In the genomic region with DNA sequence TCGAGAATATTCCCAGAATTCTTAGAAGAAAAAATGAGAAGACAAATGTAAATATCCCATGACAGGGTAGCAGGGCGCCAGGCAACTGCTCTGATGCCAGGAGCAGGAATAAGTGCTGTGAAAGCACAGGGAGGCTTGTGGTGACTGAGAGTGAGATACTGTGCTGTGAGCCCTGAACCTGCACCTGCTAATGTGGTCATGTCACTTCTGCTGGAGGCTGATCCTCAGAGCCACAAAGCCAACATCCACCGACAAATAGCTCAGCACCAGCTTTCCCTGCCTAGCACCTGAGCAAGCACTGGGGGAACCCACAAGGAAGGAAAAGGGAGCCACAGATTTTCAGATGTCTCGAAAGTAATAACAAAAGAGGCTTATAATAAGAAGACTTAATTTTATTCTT, we compare ENCODE assay signal across 30 cellular contexts.
"Had no signal": no experiment of that assay in that cellular context is flagged by ENCODE, and none has a peak within 500 bp of the region (broad histone marks: within the 10 kb centered on the region; RNA-seq: fewer than 3 reads in every experiment).

No MANE protein-coding gene starts in this region.

- H3K36me3 Mint-ChIP-seq: activated CD8-positive, alpha-beta memory T cell treated with anti-CD3 and anti-CD28 coated beads, Interleukin-2, amount 10 ng/mL, durations not matched to agents 7 days and 5 days; activated naive CD4-positive, alpha-beta T cell treated with anti-CD3 and anti-CD28 coated beads, Interleukin-2, amount 50 U/mL, for 72 hours; brain had no signal

- H3K4me3 Mint-ChIP-seq: activated CD4-positive, alpha-beta memory T cell treated with anti-CD3 and anti-CD28 coated beads, Interleukin-2, amount 10 ng/mL, durations not matched to agents 7 days and 5 days; activated CD8-positive, alpha-beta memory T cell treated with anti-CD3 and anti-CD28 coated beads, Interleukin-2, amount 10 ng/mL, durations not matched to agents 7 days and 5 days; activated naive CD4-positive, alpha-beta T cell treated with anti-CD3 and anti-CD28 coated beads for 36 hours; activated T-cell treated with anti-CD3 and anti-CD28 coated beads, Interleukin-2, amount 50 U/mL, for 72 hours; activated T-helper 17 cell treated with anti-CD3 and anti-CD28 coated beads, Interleukin-2, amount 50 U/mL, for 72 hours; brain had no signal

- H3K4me3 ChIP-seq: adrenal gland, MG63 had no signal

- H3K4me1 ChIP-seq: adrenal gland had no signal

- H3K4me1 Mint-ChIP-seq: activated CD4-positive, alpha-beta memory T cell treated with anti-CD3 and anti-CD28 coated beads, Interleukin-2, amount 10 ng/mL, durations not matched to agents 7 days and 5 days; activated CD8-positive, alpha-beta memory T cell treated with anti-CD3 and anti-CD28 coated beads, Interleukin-2, amount 10 ng/mL, durations not matched to agents 7 days and 5 days; activated T-helper 17 cell treated with anti-CD3 and anti-CD28 coated beads, Interleukin-2, amount 50 U/mL, for 72 hours had no signal

- H3K27me3 Mint-ChIP-seq: activated CD4-positive, alpha-beta memory T cell treated with anti-CD3 and anti-CD28 coated beads, Interleukin-2, amount 10 ng/mL, durations not matched to agents 7 days and 5 days; activated CD8-positive, alpha-beta memory T cell treated with anti-CD3 and anti-CD28 coated beads, Interleukin-2, amount 10 ng/mL, durations not matched to agents 7 days and 5 days; activated T-helper 17 cell treated with anti-CD3 and anti-CD28 coated beads, Interleukin-2, amount 50 U/mL, for 72 hours had no signal

- H3K27ac ChIP-seq: adrenal gland, WERI-Rb-1 had no signal

- ATAC-seq: activated CD8-positive, alpha-beta memory T cell treated with anti-CD3 and anti-CD28 coated beads, Interleukin-2, amount 10 ng/mL, durations not matched to agents 7 days and 5 days; activated naive CD4-positive, alpha-beta T cell treated with anti-CD3 and anti-CD28 coated beads, Interleukin-2, amount 50 U/mL, for 72 hours; activated T-cell treated with anti-CD3 and anti-CD28 coated beads, Interleukin-2, amount 50 U/mL, for 72 hours; activated T-helper 17 cell treated with anti-CD3 and anti-CD28 coated beads, Interleukin-2, amount 50 U/mL, for 72 hours had no signal

- H3K27me3 ChIP-seq: adrenal gland, MG63 had no signal

- H3K36me3 ChIP-seq: adrenal gland, MG63, WERI-Rb-1 had no signal

- H3K27ac Mint-ChIP-seq: activated CD4-positive, alpha-beta memory T cell treated with anti-CD3 and anti-CD28 coated beads, Interleukin-2, amount 10 ng/mL, durations not matched to agents 7 days and 5 days; activated CD8-positive, alpha-beta memory T cell treated with anti-CD3 and anti-CD28 coated beads, Interleukin-2, amount 10 ng/mL, durations not matched to agents 7 days and 5 days; activated naive CD4-positive, alpha-beta T cell treated with anti-CD3 and anti-CD28 coated beads for 36 hours; activated naive CD4-positive, alpha-beta T cell treated with anti-CD3 and anti-CD28 coated beads, Interleukin-2, amount 50 U/mL, for 72 hours; activated T-cell treated with anti-CD3 and anti-CD28 coated beads, Interleukin-2, amount 50 U/mL, for 72 hours; activated T-helper 17 cell treated with anti-CD3 and anti-CD28 coated beads, Interleukin-2, amount 50 U/mL, for 72 hours had no signal

- H3K9me3 Mint-ChIP-seq: activated CD4-positive, alpha-beta memory T cell treated with anti-CD3 and anti-CD28 coated beads, Interleukin-2, amount 10 ng/mL, durations not matched to agents 7 days and 5 days; activated naive CD4-positive, alpha-beta T cell treated with anti-CD3 and anti-CD28 coated beads for 36 hours; activated naive CD4-positive, alpha-beta T cell treated with anti-CD3 and anti-CD28 coated beads, Interleukin-2, amount 50 U/mL, for 72 hours; activated T-cell treated with anti-CD3 and anti-CD28 coated beads, Interleukin-2, amount 50 U/mL, for 72 hours; activated T-helper 17 cell treated with anti-CD3 and anti-CD28 coated beads, Interleukin-2, amount 50 U/mL, for 72 hours had no signal

- DNase-seq: activated CD4-positive, alpha-beta memory T cell treated with anti-CD3 and anti-CD28 coated beads, Interleukin-2, amount 10 ng/mL, durations not matched to agents 7 days and 5 days; activated CD4-positive, alpha-beta T cell treated with anti-CD3 and anti-CD28 coated beads for 1 hour; activated CD4-positive, alpha-beta T cell treated with anti-CD3 and anti-CD28 coated beads for 48 hours; activated CD4-positive, CD25-positive, alpha-beta regulatory T cell; activated CD8-positive, alpha-beta memory T cell treated with anti-CD3 and anti-CD28 coated beads for 24 hours; activated CD8-positive, alpha-beta memory T cell treated with anti-CD3 and anti-CD28 coated beads, Interleukin-2, amount 10 ng/mL, durations not matched to agents 7 days and 5 days; activated CD8-positive, alpha-beta memory T cell treated with anti-CD3 and anti-CD28 coated beads, Interleukin-2, amount 50 U/mL, for 48 hours; activated gamma-delta T cell treated with Interleukin-2 at 50 U/mL for 16 hours; activated naive CD4-positive, alpha-beta T cell treated with anti-CD3 and anti-CD28 coated beads for 36 hours; activated T-cell treated with anti-CD3 and anti-CD28 coated beads, Interleukin-2, amount 50 U/mL, for 1 hour; activated T-cell treated with anti-CD3 and anti-CD28 coated beads, Interleukin-2, amount 50 U/mL, for 72 hours; adrenal gland; caudate nucleus; cerebellar nuclear complex; Kasumi-1; MG63; MV-4-11; NCI-H1092; NCI-H1436 treated with DMSO at 0.1 percent for 48 hours; NCI-H1694 treated with DMSO at 0.1 percent for 48 hours; NCI-H2029; NCI-H345; NCI-H524 treated with DMSO at 0.1 percent for 48 hours; OCI-M1; Right ventricle myocardium superior; T1000; WERI-Rb-1 had no signal

- H3K9me3 ChIP-seq: adrenal gland, MG63 had no signal
